Comparison of ENCODE assay signal across 12 cellular contexts in the genomic region with DNA sequence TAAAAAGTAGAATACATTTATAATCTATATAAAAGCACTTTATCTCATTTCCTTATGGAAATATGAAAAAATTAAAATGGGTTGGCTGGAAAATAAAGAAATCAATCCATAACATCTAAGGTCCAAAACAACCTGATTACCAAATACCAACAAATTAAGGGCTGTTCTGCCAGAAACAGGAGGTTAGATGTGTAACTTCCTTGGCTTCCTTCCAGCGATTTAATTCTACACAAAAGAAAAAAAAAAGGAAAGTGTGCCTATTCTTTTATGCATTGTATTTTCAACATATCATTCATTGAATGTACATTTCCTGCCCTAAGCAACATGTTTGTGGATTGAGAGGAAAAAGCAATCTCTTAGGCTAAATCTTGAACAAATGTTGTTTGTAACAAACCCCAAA.
"Had no signal": no experiment of that assay in that cellular context is flagged by ENCODE, and none has a peak within 500 bp of the region (broad histone marks: within the 10 kb centered on the region; RNA-seq: fewer than 3 reads in every experiment).

No MANE protein-coding gene starts in this region.

- H3K9me3 ChIP-seq: esophagus muscularis mucosa, heart left ventricle, left ventricle myocardium inferior, upper lobe of left lung had no signal

- H3K27ac ChIP-seq: esophagus muscularis mucosa, foreskin keratinocyte, heart left ventricle, left ventricle myocardium inferior, upper lobe of left lung had no signal

- H3K36me3 ChIP-seq: esophagus muscularis mucosa, heart left ventricle, left ventricle myocardium inferior, upper lobe of left lung had no signal

- DNase-seq: activated CD4-positive, alpha-beta T cell treated with anti-CD3 and anti-CD28 coated beads, Interleukin-2, amount 50 U/mL, for 1 hour; activated CD4-positive, CD25-positive, alpha-beta regulatory T cell; activated naive CD4-positive, alpha-beta T cell treated with anti-CD3 and anti-CD28 coated beads, Interleukin-2, amount 10 ng/mL, durations not matched to agents 7 days and 5 days; activated T-cell treated with anti-CD3 and anti-CD28 coated beads for 4 hours; heart left ventricle; left ventricle myocardium inferior; stimulated activated CD4-positive, alpha-beta T cell treated with anti-CD3 and anti-CD28 coated beads, Interleukin-2, amount 100 ng/mL, for 48 hours; stimulated activated naive CD8-positive, alpha-beta T cell treated with anti-CD3 and anti-CD28 coated beads, Interleukin-15, Interleukin-2, amounts not matched to agents 100 U/mL and 50 U/mL, for 24 hours; upper lobe of left lung had no signal

- H3K4me3 ChIP-seq: esophagus muscularis mucosa, heart left ventricle, left ventricle myocardium inferior, upper lobe of left lung had no signal

- H3K4me1 ChIP-seq: esophagus muscularis mucosa, foreskin keratinocyte, heart left ventricle, left ventricle myocardium inferior, upper lobe of left lung had no signal

- FAIRE-seq: keratinocyte had no signal

- H3K27me3 ChIP-seq: esophagus muscularis mucosa, foreskin keratinocyte, upper lobe of left lung had no signal
